ENCODE assay signal across 8 cellular contexts in genomic region chr17:76239538-76240274, GRCh38. TPM values are rescaled to one million over a fixed set of nuclear protein-coding genes. Genes with fewer than 3 reads are reported as not detected.
DNase-seq lines count a peak whose midpoint lies in the region; ATAC-seq and TF ChIP-seq lines count a peak whose summit lies in the region.

No MANE protein-coding gene starts in this region.

- H3K27ac ChIP-seq in lung (ENCODE audit: low read depth in 1 of 2, low read length in 1 of 2): peak overlapping the region in 1 of 2 donors; percentile 52
- H3K27ac ChIP-seq in upper lobe of right lung: no peak overlapping the region

- H3K9me3 ChIP-seq in lung (ENCODE audit: control insufficient read depth in 2 of 2, insufficient read depth in 1 of 2, low read length in 1 of 2) (no peaks in the 10 kb centered on the region), upper lobe of right lung (no peaks in the 10 kb centered on the region)

- H3K4me3 ChIP-seq in GM12865 (ENCODE audit: low read depth, low read length) (peak overlapping the region; percentile 65), astrocyte of the spinal cord (ENCODE audit: low read depth, low read length) (peak overlapping the region; percentile 9), lung (peak overlapping the region; percentile 20), upper lobe of right lung (peak overlapping the region; percentile 45)

- H3K36me3 ChIP-seq in lung (ENCODE audit: control insufficient read depth in 2 of 2, insufficient read depth in 2 of 2, low read length in 2 of 2) (no peaks in the 10 kb centered on the region), upper lobe of right lung (no peaks in the 10 kb centered on the region)

- WGBS in lung, 2 donors: 7 to 8% methylated on average over 71 to 75 of the region's 75 CpGs

- intact Hi-C loops in upper lobe of right lung (cut with DNase I): no loop called here

- ATAC-seq in HG03342 (IDR thresholded peaks at IDR 0.05; ENCODE audit: unreplicated experiment): peak; percentile 15
- ATAC-seq in lung (ENCODE audit: insufficient read depth, low FRiP score): no peak
- ATAC-seq in upper lobe of right lung: peak; percentile 8

- H3K4me1 ChIP-seq in lung (ENCODE audit: control insufficient read depth in 2 of 2, insufficient read depth in 2 of 2, low read length in 2 of 2): peaks cover 0 to 5% of the 10 kb centered on the region in 2 donors
- H3K4me1 ChIP-seq in upper lobe of right lung: peaks cover 14% of the 10 kb centered on the region

- in situ Hi-C loops in astrocyte of the spinal cord (cut with HindIII; ENCODE audit: low sequenced_read_pairs): no loop called here

- DNase-seq in GM12865 (ENCODE audit: low read depth): no peak
- DNase-seq in astrocyte of the spinal cord (ENCODE audit: low read depth, low spot score): no peak
- DNase-seq in lung (ENCODE audit: low spot score): no peak
- no peak for DNase-seq in upper lobe of right lung
- no peak for DNase-seq in NCI-H2171 (lab: John Stamatoyannopoulos, UW)
- DNase-seq in NCI-H524 treated with DMSO at 0.1 percent for 48 hours (lab: John Stamatoyannopoulos, UW): no peak
- no peak for DNase-seq in NCI-H1694 (lab: John Stamatoyannopoulos, UW)

- H3K27me3 ChIP-seq in lung (ENCODE audit: control insufficient read depth, insufficient read depth) (no peaks in the 10 kb centered on the region), upper lobe of right lung (no peaks in the 10 kb centered on the region)

- TF ChIP-seq CTCF in GM12865 (IDR thresholded peaks at IDR 0.05; ENCODE audit: insufficient read depth, low read depth, low read length, missing control alignments) (no peak), astrocyte of the spinal cord (IDR thresholded peaks at IDR 0.05; ENCODE audit: low read depth, low read length) (no peak), lung (IDR thresholded peaks at IDR 0.05; ENCODE audit: control extremely low read depth, extremely low read depth) (no peak), upper lobe of right lung (IDR thresholded peaks at IDR 0.05) (no peak)

RNA-seq across cellular contexts. Expression of gene RNF157, which starts 0.6 kb away (rescaled TPM):
- total RNA-seq in lung (1 to 10 TPM; 2.2 to 2.5 TPM), upper lobe of right lung (3.8 TPM)
- polyA plus RNA-seq in lung: 1 to 10 TPM in 1 of 2 donors, under 1 TPM in 1; 0.88 to 1.4 TPM

RNA-seq across cellular contexts. Expression of gene UBALD2, which starts 25.4 kb away (rescaled TPM):
- 10 to 100 TPM; 11.6 to 57.1 TPM for total RNA-seq in lung
- polyA plus RNA-seq in lung: 10 to 100 TPM; 59.8 to 64.0 TPM
- 56.7 TPM for total RNA-seq in upper lobe of right lung

Comparison
In these comparisons a context has a peak if more than half of its experiments do, and no peak if none do; other contexts are left out.
1. H3K4me3 ChIP-seq: peak in every context shown above with its lines; median percentile 65 in GM12865; 45 in upper lobe of right lung; 20 in lung; 9 in astrocyte of the spinal cord.